9 cellular contexts compared by ENCODE assay signal in genomic region chr2:20444113-20444992, GRCh38. TPM values are rescaled to one million over a fixed set of nuclear protein-coding genes. Genes with fewer than 3 reads are reported as not detected.
A peak's percentile ranks its signal among the peaks of the same experiment; 100 is the strongest.
DNase-seq lines count a peak whose midpoint lies in the region; ATAC-seq, FAIRE-seq and TF ChIP-seq lines count a peak whose summit lies in the region.
"Had no signal": no experiment of that assay in that cellular context is flagged by ENCODE, and none has a peak within 500 bp of the region (broad histone marks: within the 10 kb centered on the region; RNA-seq: fewer than 3 reads in every experiment).

No MANE protein-coding gene starts in this region.

- peaks cover 32% of the 10 kb centered on the region for H3K79me2 ChIP-seq in astrocyte (ENCODE audit: insufficient read depth, low read length)

- H3K27ac ChIP-seq in astrocyte (ENCODE audit: low read depth, low read length) (no peak overlapping the region), right cardiac atrium (ENCODE audit: low read length) (peak overlapping the region; percentile 95), psoas muscle (peak overlapping the region; percentile 48)

- intact Hi-C loops in right cardiac atrium (cut with DNase I) (loop anchor here in 1 of 4 donors (2.0 kb wide), 1 partner anchor 190 kb away; no protein-coding TSS in a partner anchor), psoas muscle (cut with DNase I) (no loop called here)

- H3K4me1 ChIP-seq in astrocyte (ENCODE audit: insufficient read depth, low read length) (peaks cover 17% of the 10 kb centered on the region), right cardiac atrium (ENCODE audit: control insufficient read depth, insufficient read depth, low read length) (no peaks in the 10 kb centered on the region), psoas muscle (peaks cover 5% of the 10 kb centered on the region)

- no peak overlapping the region for H3K9ac ChIP-seq in astrocyte (ENCODE audit: low read length)

- peaks cover 9% of the 10 kb centered on the region for H3K36me3 Mint-ChIP-seq in astrocyte (ENCODE audit: low read depth, unreplicated experiment)
- peaks cover 28% of the 10 kb centered on the region for H3K36me3 Mint-ChIP-seq in stimulated activated effector memory CD8-positive, alpha-beta T cell treated with anti-CD3 and anti-CD28 coated beads, Interleukin-12 subunit alpha, Interleukin-12 subunit beta, amount 100 ng/mL, for 72 hours

- H2AFZ ChIP-seq in astrocyte (ENCODE audit: low read depth, low read length) = no peak overlapping the region

- H3K27me3 ChIP-seq in astrocyte (ENCODE audit: insufficient read depth, low read length) = no peaks in the 10 kb centered on the region
- no peaks in the 10 kb centered on the region for H3K27me3 ChIP-seq in right cardiac atrium (ENCODE audit: control insufficient read depth, insufficient read depth)
- H3K27me3 ChIP-seq in psoas muscle (ENCODE audit: insufficient read depth in 3 of 3, low read length in 2 of 3) = no peaks in the 10 kb centered on the region

- in situ Hi-C loops in Caki2 (cut with HindIII; ENCODE audit: low pct_unique_long_range_greater_than_20kb, low sequenced_read_pairs) (loop anchor here (25.0 kb wide), 1 partner anchor 193 kb away; no protein-coding TSS in a partner anchor), KBM-7 (cut with MboI; ENCODE audit: low pct_unique_long_range_greater_than_20kb, low sequenced_read_pairs) (no loop called here)

- ATAC-seq in right cardiac atrium (no peak), psoas muscle (no peak), GM21528 (IDR thresholded peaks at IDR 0.05; ENCODE audit: low FRiP score, unreplicated experiment) (no peak)
- ATAC-seq in stimulated activated effector memory CD8-positive, alpha-beta T cell treated with anti-CD3 and anti-CD28 coated beads, Interleukin-12 subunit alpha, Interleukin-12 subunit beta, amount 100 ng/mL, for 72 hours = no peak

- H3K36me3 ChIP-seq in astrocyte (ENCODE audit: insufficient read depth, low read length) (peaks cover 3% of the 10 kb centered on the region), psoas muscle (ENCODE audit: insufficient read depth in 1 of 2, low read depth in 1 of 2) (peaks cover 0 to 14% of the 10 kb centered on the region in 2 donors)

- peak overlapping the region; percentile 69 for H3K27ac Mint-ChIP-seq in astrocyte (ENCODE audit: unreplicated experiment)
- H3K27ac Mint-ChIP-seq in stimulated activated effector memory CD8-positive, alpha-beta T cell treated with anti-CD3 and anti-CD28 coated beads, Interleukin-12 subunit alpha, Interleukin-12 subunit beta, amount 100 ng/mL, for 72 hours = no peak overlapping the region

- no peaks in the 10 kb centered on the region for H3K27me3 Mint-ChIP-seq in astrocyte (ENCODE audit: low read depth, unreplicated experiment)

- H3K4me1 Mint-ChIP-seq in astrocyte (ENCODE audit: low read depth, unreplicated experiment) = peaks cover 14% of the 10 kb centered on the region
- peaks cover 1% of the 10 kb centered on the region for H3K4me1 Mint-ChIP-seq in stimulated activated effector memory CD8-positive, alpha-beta T cell treated with anti-CD3 and anti-CD28 coated beads, Interleukin-12 subunit alpha, Interleukin-12 subunit beta, amount 100 ng/mL, for 72 hours

- no peak for FAIRE-seq in astrocyte (lab: Jason Lieb, UNC)
- FAIRE-seq: colon had no signal

- H3K4me3 Mint-ChIP-seq in astrocyte (ENCODE audit: unreplicated experiment) = no peak overlapping the region
- H3K4me3 Mint-ChIP-seq in stimulated activated effector memory CD8-positive, alpha-beta T cell treated with anti-CD3 and anti-CD28 coated beads, Interleukin-12 subunit alpha, Interleukin-12 subunit beta, amount 100 ng/mL, for 72 hours = no peak overlapping the region

- H3K4me2 ChIP-seq in astrocyte (ENCODE audit: low read length) = no peak overlapping the region

- no peaks in the 10 kb centered on the region for H3K9me3 ChIP-seq in astrocyte (ENCODE audit: insufficient read depth, low read depth, low read length)
- H3K9me3 ChIP-seq in right cardiac atrium (ENCODE audit: control insufficient read depth, low read length) = no peaks in the 10 kb centered on the region
- no peaks in the 10 kb centered on the region for H3K9me3 ChIP-seq in psoas muscle

- TF ChIP-seq CTCF in astrocyte (IDR thresholded peaks at IDR 0.05; ENCODE audit: insufficient read depth, low read depth, low read length) (no peak), psoas muscle (IDR thresholded peaks at IDR 0.05) (no peak)

- H3K9me3 Mint-ChIP-seq in astrocyte (ENCODE audit: unreplicated experiment) = no peaks in the 10 kb centered on the region
- H3K9me3 Mint-ChIP-seq in stimulated activated effector memory CD8-positive, alpha-beta T cell treated with anti-CD3 and anti-CD28 coated beads, Interleukin-12 subunit alpha, Interleukin-12 subunit beta, amount 100 ng/mL, for 72 hours = no peaks in the 10 kb centered on the region

- peaks cover 22% of the 10 kb centered on the region for H4K20me1 ChIP-seq in astrocyte (ENCODE audit: insufficient read depth, low read length)

- DNase-seq in Caki2 (ENCODE audit: low read depth) (peak; percentile 26), astrocyte (ENCODE audit: low read depth) (no peak), right cardiac atrium (peak in 1 of 3 donors; percentile 68), psoas muscle (peak in 1 of 2 donors; percentile 56), KBM-7 (no peak), HUDEP-2 (lab: John Stamatoyannopoulos, UW; ENCODE audit: unreplicated experiment in 76 of 76) (no peak)
- no peak for DNase-seq in stimulated activated effector memory CD8-positive, alpha-beta T cell treated with anti-CD3 and anti-CD28 coated beads, Interleukin-12 subunit alpha, Interleukin-12 subunit beta, amount 100 ng/mL, for 72 hours (ENCODE audit: low spot score in 2 of 2)

- H3K4me3 ChIP-seq in astrocyte (ENCODE audit: insufficient read depth, low read depth, low read length) = no peak overlapping the region
- H3K4me3 ChIP-seq in right cardiac atrium (ENCODE audit: low read length) = peak overlapping the region; percentile 61
- H3K4me3 ChIP-seq in psoas muscle = peak overlapping the region; percentile 98

- 26% methylated on average over 12 of the region's 12 CpGs for WGBS in right cardiac atrium
- WGBS in psoas muscle, 3 donors = 42 to 53% (median 45%) methylated on average over 12 of the region's 12 CpGs

RNA-seq across cellular contexts. Expression of gene RHOB, which starts 2.5 kb away (rescaled TPM):
- 151 and 158 TPM in 2 replicates for total RNA-seq in Caki2 (2014; rRNA removed; shearing (Covaris generic); ENCODE audit: low replicate concordance)
- total RNA-seq in astrocyte (161 and 173 TPM in 2 replicates), right cardiac atrium (100 to 1,000 TPM; 141 to 365 (median 217) TPM), psoas muscle (100 to 1,000 TPM; 111 to 370 (median 154) TPM)
- polyA plus RNA-seq in right cardiac atrium (315 TPM), psoas muscle (100 to 1,000 TPM; 120 to 669 (median 345) TPM)
